Comparison of ENCODE assay signal across 9 cellular contexts in genomic region chr12:82383930-82384513, GRCh38. TPM values are rescaled to one million over a fixed set of nuclear protein-coding genes. Genes with fewer than 3 reads are reported as not detected.
DNase-seq lines count a peak whose midpoint lies in the region; ATAC-seq and TF ChIP-seq lines count a peak whose summit lies in the region.
"Had no signal": no experiment of that assay in that cellular context is flagged by ENCODE, and none has a peak within 500 bp of the region (broad histone marks: within the 10 kb centered on the region; RNA-seq: fewer than 3 reads in every experiment).

No MANE protein-coding gene starts in this region.

- H3K36me3 ChIP-seq in SU-DHL-6 (ENCODE audit: low read length) (no peaks in the 10 kb centered on the region), uterus (no peaks in the 10 kb centered on the region)

- DNase-seq in DMS 273 (lab: John Stamatoyannopoulos, UW; ENCODE audit: unreplicated experiment) (peak; percentile 45), DMS 273 treated with DMSO at 0.1 percent for 48 hours (lab: John Stamatoyannopoulos, UW) (no peak), left colon (no peak), NCI-H1092 (lab: John Stamatoyannopoulos, UW) (no peak), uterus (no peak)
- DNase-seq: naive B cell had no signal

- H3K9me2 ChIP-seq in SU-DHL-6 (replicated peaks; ENCODE audit: insufficient read depth, low read length), result no peaks in the 10 kb centered on the region

- H3K4me3 ChIP-seq in SU-DHL-6 (ENCODE audit: insufficient read depth, low read length, poor library complexity, severe bottlenecking) (no peak overlapping the region), uterus (no peak overlapping the region)

- peak; percentile 62 for TF ChIP-seq CTCF in SU-DHL-6 (IDR thresholded peaks at IDR 0.05; ENCODE audit: insufficient read depth, low read length, poor library complexity, severe bottlenecking)
- TF ChIP-seq CTCF in uterus (IDR thresholded peaks at IDR 0.05), result no peak

- no peaks in the 10 kb centered on the region for H3F3A ChIP-seq in SU-DHL-6 (ENCODE audit: insufficient read depth)

- no peaks in the 10 kb centered on the region for H3K9me3 ChIP-seq in SU-DHL-6 (ENCODE audit: insufficient read depth, low read length)
- H3K9me3 ChIP-seq in uterus, result no peaks in the 10 kb centered on the region

- H4K20me1 ChIP-seq in SU-DHL-6 (ENCODE audit: low read depth, low read length), result no peaks in the 10 kb centered on the region

- H3K9ac ChIP-seq in SU-DHL-6 (ENCODE audit: low read length), result no peak overlapping the region

- H3K79me2 ChIP-seq in SU-DHL-6 (ENCODE audit: insufficient read depth, low read length), result no peaks in the 10 kb centered on the region

- TF ChIP-seq POLR2A in uterus (IDR thresholded peaks at IDR 0.05), result no peak

- ATAC-seq in HG03457 (IDR thresholded peaks at IDR 0.05; ENCODE audit: unreplicated experiment), result peak; percentile 74
- peak; percentile 44 for ATAC-seq in left colon
- ATAC-seq in HG02678 (IDR thresholded peaks at IDR 0.05; ENCODE audit: unreplicated experiment), result no peak

- H3K27ac ChIP-seq in SU-DHL-6 (ENCODE audit: low read depth, low read length), result no peak overlapping the region
- H3K27ac ChIP-seq in uterus, result no peak overlapping the region

- H2AFZ ChIP-seq in SU-DHL-6 (ENCODE audit: low read depth, low read length, severe bottlenecking), result no peak overlapping the region

- intact Hi-C loops in left colon (cut with DNase I, micrococcal nuclease), result no loop called here
- intact Hi-C loops in uterus (cut with DNase I; ENCODE audit: low total_unique reads), result no loop called here

- H3K4me2 ChIP-seq in SU-DHL-6 (ENCODE audit: low read depth, low read length, poor library complexity, severe bottlenecking), result no peak overlapping the region

- no peaks in the 10 kb centered on the region for H3K4me1 ChIP-seq in uterus

- no peaks in the 10 kb centered on the region for H3K27me3 ChIP-seq in SU-DHL-6 (ENCODE audit: low read length)
- H3K27me3 ChIP-seq in uterus, result no peaks in the 10 kb centered on the region

RNA-seq across cellular contexts. Expression of gene METTL25, which starts 25.7 kb away (rescaled TPM):
- 10 to 100 TPM; 14.6 to 15.2 TPM for total RNA-seq in left colon
- 10 to 100 TPM; 22.6 to 48.7 (median 32.8) TPM for total RNA-seq in uterus

RNA-seq across cellular contexts. Expression of gene CCDC59, which starts 25.8 kb away (rescaled TPM):
- total RNA-seq in left colon (10 to 100 TPM; 22.7 to 24.2 TPM), uterus (10 to 100 TPM; 30.9 to 54.7 (median 42.3) TPM)
